Comparison of ENCODE assay signal across 16 cellular contexts in genomic region chr10:36448760-36449681, GRCh38.
DNase-seq lines count a peak whose midpoint lies in the region; FAIRE-seq and TF ChIP-seq lines count a peak whose summit lies in the region.
"Had no signal": no experiment of that assay in that cellular context is flagged by ENCODE, and none has a peak within 500 bp of the region (broad histone marks: within the 10 kb centered on the region; RNA-seq: fewer than 3 reads in every experiment).

No MANE protein-coding gene starts in this region.

- no peak for TF ChIP-seq POLR2A in ovary (IDR thresholded peaks at IDR 0.05)

- no peaks in the 10 kb centered on the region for H4K20me1 ChIP-seq in keratinocyte (ENCODE audit: control insufficient read depth, extremely low read depth, insufficient read depth, low read length)

- H3K79me2 ChIP-seq in ACC112 (ENCODE audit: control insufficient read depth, insufficient read depth, low read length, unreplicated experiment) (no peaks in the 10 kb centered on the region), keratinocyte (ENCODE audit: control insufficient read depth, insufficient read depth, low read length) (no peaks in the 10 kb centered on the region)

- no peak overlapping the region for H3K4me2 ChIP-seq in keratinocyte (ENCODE audit: control insufficient read depth, extremely low read depth, insufficient read depth, low read depth, low read length)

- FAIRE-seq in keratinocyte (lab: Jason Lieb, UNC), result no peak

- no peaks in the 10 kb centered on the region for H3K9me1 ChIP-seq in keratinocyte (ENCODE audit: control insufficient read depth, extremely low read depth, insufficient read depth, low read length)

- DNase-seq in HuH-7 (ENCODE audit: low spot score) (peak; percentile 39), cardiac fibroblast (ENCODE audit: low read depth in 2 of 2) (peak; percentile 30 to 54), keratinocyte (ENCODE audit: low read depth, low spot score) (no peak), KBM-7 (no peak), Ammon's horn (ENCODE audit: low spot score) (no peak), medulla oblongata (ENCODE audit: extremely low spot score) (no peak), ovary (no peak)
- DNase-seq: activated CD4-positive, alpha-beta T cell treated with anti-CD3 and anti-CD28 coated beads for 1 hour; activated CD8-positive, alpha-beta memory T cell treated with anti-CD3 and anti-CD28 coated beads, Interleukin-2, amount 50 U/mL, for 48 hours; DMS79 treated with DMSO at 0.1 percent for 48 hours; HFFc6; islet precursor cell; Peyer's patch; stimulated activated CD8-positive, alpha-beta memory T cell treated with anti-CD3 and anti-CD28 coated beads, Interleukin-4, amount 100 ng/mL, for 48 hours had no signal

- no peak overlapping the region for H3K9ac ChIP-seq in keratinocyte (ENCODE audit: control insufficient read depth, extremely low read depth, insufficient read depth, low read length)

- H3K4me1 ChIP-seq in ACC112 (ENCODE audit: control insufficient read depth, insufficient read depth, low read length, unreplicated experiment), result peaks cover 4% of the 10 kb centered on the region
- H3K4me1 ChIP-seq in keratinocyte (ENCODE audit: control insufficient read depth, extremely low read depth, insufficient read depth, low read length), result peaks cover 23% of the 10 kb centered on the region
- peaks cover 5% of the 10 kb centered on the region for H3K4me1 ChIP-seq in ovary (ENCODE audit: insufficient read depth)
- H3K4me1 ChIP-seq: Peyer's patch had no signal

- in situ Hi-C loops in KBM-7 (cut with MboI; ENCODE audit: low pct_unique_long_range_greater_than_20kb, low sequenced_read_pairs), result no loop called here

- peak overlapping the region; percentile 13 for H2AFZ ChIP-seq in ACC112 (ENCODE audit: low read length, unreplicated experiment)
- peak overlapping the region; percentile 29 for H2AFZ ChIP-seq in keratinocyte (ENCODE audit: control insufficient read depth, low read length)

- no peaks in the 10 kb centered on the region for H3K9me3 ChIP-seq in keratinocyte (ENCODE audit: control insufficient read depth, low read depth, low read length)
- no peaks in the 10 kb centered on the region for H3K9me3 ChIP-seq in ovary
- H3K9me3 ChIP-seq: Peyer's patch, thoracic aorta had no signal

- H3K4me3 ChIP-seq in ACC112 (ENCODE audit: low read depth, low read length) (no peak overlapping the region), cardiac fibroblast (replicated peaks in 1 of 2; ENCODE audit: low read depth in 2 of 2, low read length in 2 of 2) (no peak overlapping the region), keratinocyte (ENCODE audit: control insufficient read depth in 2 of 3, extremely low read depth in 1 of 3, insufficient read depth in 2 of 3, low read depth in 1 of 3, low read length in 3 of 3) (no peak overlapping the region), ovary (no peak overlapping the region)
- H3K4me3 ChIP-seq: Peyer's patch, thoracic aorta had no signal

- intact Hi-C loops in ovary (cut with DNase I), result no loop called here

- H3K27me3 ChIP-seq in ACC112 (ENCODE audit: insufficient read depth, low read length) (no peaks in the 10 kb centered on the region), keratinocyte (ENCODE audit: control insufficient read depth, extremely low read depth, insufficient read depth, low read length) (no peaks in the 10 kb centered on the region), ovary (no peaks in the 10 kb centered on the region)
- H3K27me3 ChIP-seq: Peyer's patch had no signal

- H3K36me3 ChIP-seq in ACC112 (ENCODE audit: insufficient read depth, low read length) (no peaks in the 10 kb centered on the region), keratinocyte (ENCODE audit: control insufficient read depth in 2 of 2, extremely low read depth in 1 of 2, insufficient read depth in 2 of 2, low read length in 2 of 2) (no peaks in the 10 kb centered on the region), ovary (no peaks in the 10 kb centered on the region)
- H3K36me3 ChIP-seq: Peyer's patch, thoracic aorta had no signal

- H3K27ac ChIP-seq in ACC112 (ENCODE audit: low read depth, low read length), result no peak overlapping the region
- H3K27ac ChIP-seq in keratinocyte (ENCODE audit: control insufficient read depth, insufficient read depth, low read length), result no peak overlapping the region
- H3K27ac ChIP-seq in ovary, result no peak overlapping the region
- H3K27ac ChIP-seq: Peyer's patch, thoracic aorta had no signal

- dilution Hi-C loops in keratinocyte (cut with MboI; ENCODE audit: extremely low pct_ligation_motif_present, low sequenced_read_pairs), result no loop called here

- no peak for TF ChIP-seq EP300 in ovary (IDR thresholded peaks at IDR 0.05)

- WGBS in ovary, 3 donors, result 23 to 35% (median 25%) methylated on average over 11 of the region's 11 CpGs

- TF ChIP-seq CTCF in cardiac fibroblast (IDR thresholded peaks at IDR 0.05; ENCODE audit: low read depth, low read length) (no peak), keratinocyte (optimal IDR thresholded peaks at IDR 0.05 in 1 of 3, IDR thresholded peaks at IDR 0.05 in 1 of 3, conservative IDR thresholded peaks at IDR 0.05 in 1 of 3; ENCODE audit: extremely low read depth in 1 of 3, insufficient read depth in 2 of 3, low read length in 3 of 3) (no peak), ovary (IDR thresholded peaks at IDR 0.05) (no peak)

Comparison
In these comparisons a context has a peak if more than half of its experiments do, and no peak if none do; other contexts are left out.
1. DNase-seq: peak in HuH-7 (single experiment) and cardiac fibroblast (2 of 2); none in keratinocyte (single experiment), KBM-7 (single experiment), Ammon's horn (single experiment), medulla oblongata (single experiment) and ovary (0 of 5).